ENCODE assay signal across 32 cellular contexts in genomic region chr2:69711971-69712370, GRCh38.
"Had no signal": no experiment of that assay in that cellular context is flagged by ENCODE, and none has a peak within 500 bp of the region (broad histone marks: within the 10 kb centered on the region; RNA-seq: fewer than 3 reads in every experiment).

No MANE protein-coding gene starts in this region.

- H3K36me3 ChIP-seq: adrenal gland, brain microvascular endothelial cell, breast epithelium had no signal

- H3K4me3 ChIP-seq: adrenal gland, body of pancreas, breast epithelium had no signal

- H3K27ac ChIP-seq: adrenal gland, body of pancreas, brain microvascular endothelial cell, breast epithelium, VCaP had no signal

- H3K27me3 ChIP-seq: adrenal gland, body of pancreas, brain microvascular endothelial cell, breast epithelium had no signal

- H3K9me3 ChIP-seq: adrenal gland, body of pancreas, breast epithelium had no signal

- DNase-seq: activated B cell treated with CpG ODN at 0.5 μM for 24 hours; activated CD4-positive, alpha-beta memory T cell treated with anti-CD3 and anti-CD28 coated beads for 36 hours; activated CD4-positive, alpha-beta T cell treated with anti-CD3 and anti-CD28 coated beads for 4 hours; activated CD4-positive, alpha-beta T cell treated with anti-CD3 and anti-CD28 coated beads, Interleukin-2, amount 10 ng/mL, durations not matched to agents 24 days and 14 days; activated CD4-positive, CD25-positive, alpha-beta regulatory T cell treated with anti-CD3 and anti-CD28 coated beads, Interleukin-2, amount 50 U/mL, for 72 hours; activated CD8-positive, alpha-beta memory T cell treated with anti-CD3 and anti-CD28 coated beads, Interleukin-2, amount 50 U/mL, for 4 hours; activated CD8-positive, alpha-beta T cell treated with anti-CD3 and anti-CD28 coated beads for 36 hours; activated effector memory CD4-positive, alpha-beta T cell treated with anti-CD3 and anti-CD28 coated beads, Interleukin-2, amount 50 U/mL, for 16 hours; activated gamma-delta T cell treated with Interleukin-2 at 50 U/mL for 16 hours; activated naive CD4-positive, alpha-beta T cell; activated naive CD4-positive, alpha-beta T cell treated with anti-CD3 and anti-CD28 coated beads for 36 hours; activated naive CD4-positive, alpha-beta T cell treated with anti-CD3 and anti-CD28 coated beads, Interleukin-2, amount 50 U/mL, for 16 hours; activated naive CD8-positive, alpha-beta T cell treated with anti-CD3 and anti-CD28 coated beads for 36 hours; activated T-cell treated with anti-CD3 and anti-CD28 coated beads for 4 hours; activated T-cell treated with anti-CD3 and anti-CD28 coated beads, Interleukin-2, amount 50 U/mL, for 1 hour; activated T-cell treated with anti-CD3 and anti-CD28 coated beads, Interleukin-2, amount 50 U/mL, for 4 hours; activated T-cell treated with anti-CD3 and anti-CD28 coated beads, Interleukin-2, amount 50 U/mL, for 72 hours; adrenal gland; amniotic stem cell; aorta; body of pancreas; brain microvascular endothelial cell; central memory CD4-positive, alpha-beta T cell; T-helper 2 cell; T-helper 9 cell had no signal

- FAIRE-seq: astrocyte, colon, TTC549 had no signal

- H3K4me1 ChIP-seq: adrenal gland, breast epithelium had no signal

- ATAC-seq: activated CD8-positive, alpha-beta T cell treated with anti-CD3 and anti-CD28 coated beads for 36 hours; activated naive CD4-positive, alpha-beta T cell treated with anti-CD3 and anti-CD28 coated beads, Interleukin-2, amount 50 U/mL, for 72 hours; activated T-cell treated with anti-CD3 and anti-CD28 coated beads, Interleukin-2, amount 50 U/mL, for 4 hours; activated T-cell treated with anti-CD3 and anti-CD28 coated beads, Interleukin-2, amount 50 U/mL, for 72 hours; activated T-helper 17 cell treated with anti-CD3 and anti-CD28 coated beads, Interleukin-2, amount 50 U/mL, for 72 hours; body of pancreas had no signal
